In the genomic region with DNA sequence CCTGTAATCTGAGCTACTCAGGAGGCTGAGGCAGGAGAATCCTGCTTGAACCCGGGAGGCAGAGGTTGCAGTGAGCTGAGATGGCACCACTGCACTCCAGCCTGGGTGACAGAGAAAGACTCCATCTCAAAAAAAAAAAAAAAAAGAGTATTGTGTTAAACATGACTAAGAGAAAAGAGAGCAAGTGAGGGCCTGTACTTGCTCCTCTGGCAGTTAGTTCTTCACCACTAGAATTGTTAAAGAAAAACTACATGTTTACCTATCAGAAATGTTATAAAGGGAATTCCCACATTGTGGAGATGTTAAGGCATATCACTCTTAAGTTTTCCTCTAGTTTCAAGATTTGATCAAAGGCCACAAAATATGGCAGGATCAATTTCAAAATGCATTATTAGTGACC, we compare ENCODE assay signal across 22 cellular contexts.
"Had no signal": no experiment of that assay in that cellular context is flagged by ENCODE, and none has a peak within 500 bp of the region (broad histone marks: within the 10 kb centered on the region; RNA-seq: fewer than 3 reads in every experiment).

No MANE protein-coding gene starts in this region.

- H3K27me3 ChIP-seq: gastroesophageal sphincter, neutrophil, right lobe of liver, spleen, upper lobe of right lung, vagina had no signal

- DNase-seq: glutamatergic neuron; immature natural killer cell; kidney; left cardiac atrium; left ventricle myocardium inferior; mesendoderm; naive thymus-derived CD4-positive, alpha-beta T cell; nephron progenitor cell; psoas muscle; retina; right lobe of liver; spleen; stimulated activated CD4-positive, alpha-beta T cell treated with anti-CD3 and anti-CD28 coated beads, Interleukin-15, amount 100 ng/mL, for 24 hours; stimulated activated CD4-positive, alpha-beta T cell treated with anti-CD3 and anti-CD28 coated beads, Interleukin-1b, Interleukin-23, amount 100 ng/mL, for 48 hours; stimulated activated CD4-positive, alpha-beta T cell treated with anti-CD3 and anti-CD28 coated beads, Interleukin-4, amount 100 ng/mL, for 24 hours; stimulated activated naive B cell treated with anti-CD40 and anti-IgM and Interleukin-4, amounts not matched to agents 10 μg/mL and 1 μg/mL and 100 μg/mL, for 72 hours; stimulated activated naive CD8-positive, alpha-beta T cell treated with anti-CD3 and anti-CD28 coated beads, Interleukin-15, amount 100 ng/mL, for 72 hours; upper lobe of right lung had no signal

- H3K9me3 ChIP-seq: gastroesophageal sphincter, left ventricle myocardium inferior, neutrophil, psoas muscle, right lobe of liver, spleen, upper lobe of right lung, vagina had no signal

- H3K4me1 ChIP-seq: gastroesophageal sphincter, left ventricle myocardium inferior, psoas muscle, right lobe of liver, spleen, upper lobe of right lung had no signal

- H3K36me3 ChIP-seq: gastroesophageal sphincter, left ventricle myocardium inferior, neutrophil, right lobe of liver, spleen, upper lobe of right lung, vagina had no signal

- H3K4me3 ChIP-seq: gastroesophageal sphincter, left ventricle myocardium inferior, lung, psoas muscle, right lobe of liver, spleen, upper lobe of right lung, vagina had no signal

- H3K27ac ChIP-seq: gastroesophageal sphincter, left ventricle myocardium inferior, neutrophil, psoas muscle, right lobe of liver, spleen, upper lobe of right lung, vagina had no signal

- ATAC-seq: gastroesophageal sphincter; left cardiac atrium; naive thymus-derived CD4-positive, alpha-beta T cell; psoas muscle; right lobe of liver; stimulated activated naive B cell treated with anti-CD40 and anti-IgM and Interleukin-4, amounts not matched to agents 10 μg/mL and 1 μg/mL and 100 μg/mL, for 72 hours; stimulated activated naive CD8-positive, alpha-beta T cell treated with anti-CD3 and anti-CD28 coated beads, Interleukin-15, amount 100 ng/mL, for 72 hours; upper lobe of right lung had no signal
